18 cellular contexts compared by ENCODE assay signal in genomic region chr19:41330476-41330875, GRCh38. TPM values are rescaled to one million over a fixed set of nuclear protein-coding genes. Genes with fewer than 3 reads are reported as not detected.
A peak's percentile ranks its signal among the peaks of the same experiment; 100 is the strongest.
DNase-seq lines count a peak whose midpoint lies in the region; ATAC-seq, FAIRE-seq and TF ChIP-seq lines count a peak whose summit lies in the region.
"Had no signal": no experiment of that assay in that cellular context is flagged by ENCODE, and none has a peak within 500 bp of the region (broad histone marks: within the 10 kb centered on the region; RNA-seq: fewer than 3 reads in every experiment).

No MANE protein-coding gene starts in this region.

- H4K5ac ChIP-seq in H1 (ENCODE audit: insufficient read length, low read depth, low read length): no peak overlapping the region

- FAIRE-seq in H1 (lab: Jason Lieb, UNC): no peak
- FAIRE-seq: keratinocyte had no signal

- H3K4me3 ChIP-seq in H1 (ENCODE audit: extremely low read depth in 1 of 4, insufficient read depth in 2 of 4, low read depth in 3 of 4, low read length in 4 of 4): no peak overlapping the region
- H3K4me3 ChIP-seq in WERI-Rb-1 (ENCODE audit: low read depth, low read length): no peak overlapping the region
- H3K4me3 ChIP-seq: vagina had no signal

- H2BK15ac ChIP-seq in H1 (ENCODE audit: low read length): no peak overlapping the region

- POLR2A ChIA-PET in H1 (lab: Charles Lee; ENCODE audit: partially characterized antibody): no interaction called here

- peak overlapping the region in 1 of 2 donors; percentile 25 for H3K4me3 Mint-ChIP-seq in activated T-cell treated with anti-CD3 and anti-CD28 coated beads, Interleukin-2, amount 50 U/mL, for 72 hours
- H3K4me3 Mint-ChIP-seq in T-helper 17 cell: peak overlapping the region; percentile 75
- H3K4me3 Mint-ChIP-seq in stimulated activated memory B cell treated with anti-CD40 and anti-IgM and Interleukin-4, amounts not matched to agents 10 μg/mL and 1 μg/mL and 100 μg/mL, for 72 hours: no peak overlapping the region
- H3K4me3 Mint-ChIP-seq: activated B cell treated with CpG ODN at 0.5 μM for 24 hours had no signal

- DNase-seq in activated T-cell treated with anti-CD3 and anti-CD28 coated beads, Interleukin-2, amount 50 U/mL, for 72 hours: no peak
- no peak for DNase-seq in activated T-cell treated with anti-CD3 and anti-CD28 coated beads, Interleukin-2, amount 50 U/mL, for 1 hour
- DNase-seq in T-helper 17 cell (no peak), H1 (ENCODE audit: low read depth in 1 of 2, low spot score in 2 of 2) (no peak), GM13976 (ENCODE audit: low spot score) (no peak), WERI-Rb-1 (no peak)
- DNase-seq: activated B cell treated with CpG ODN at 0.5 μM for 24 hours, amniotic stem cell, mesendoderm, NCI-H1694, NCI-H446 treated with DMSO at 0.1 percent for 48 hours, substantia nigra had no signal

- H3K56ac ChIP-seq in H1 (replicated peaks; ENCODE audit: insufficient read length, low read depth, low read length): no peak overlapping the region

- no peak overlapping the region for H2BK20ac ChIP-seq in H1 (ENCODE audit: low read length)

- H3K36me3 ChIP-seq in H1 (ENCODE audit: control insufficient read depth in 2 of 4, insufficient read depth in 4 of 4, low read length in 3 of 4) (no peaks in the 10 kb centered on the region), WERI-Rb-1 (no peaks in the 10 kb centered on the region; the same call in 1 of the 2 replicates)

- H3K23ac ChIP-seq in H1 (ENCODE audit: insufficient read length): no peak overlapping the region

- H2BK5ac ChIP-seq in H1 (ENCODE audit: low read depth, low read length): no peak overlapping the region

- H3K27me3 Mint-ChIP-seq in activated T-cell treated with anti-CD3 and anti-CD28 coated beads, Interleukin-2, amount 50 U/mL, for 72 hours (ENCODE audit: low read depth): no peaks in the 10 kb centered on the region
- no peaks in the 10 kb centered on the region for H3K27me3 Mint-ChIP-seq in T-helper 17 cell
- no peaks in the 10 kb centered on the region for H3K27me3 Mint-ChIP-seq in stimulated activated memory B cell treated with anti-CD40 and anti-IgM and Interleukin-4, amounts not matched to agents 10 μg/mL and 1 μg/mL and 100 μg/mL, for 72 hours
- H3K27me3 Mint-ChIP-seq: activated B cell treated with CpG ODN at 0.5 μM for 24 hours had no signal

- H2BK120ac ChIP-seq in H1 (replicated peaks; ENCODE audit: low read depth, low read length): no peak overlapping the region

- peaks cover 0 to 9% (median 0%) of the 10 kb centered on the region in 4 experiments; a peak in 3 of 7 replicates for H3K27me3 ChIP-seq in H1 (replicated peaks in 1 of 4; ENCODE audit: control insufficient read depth in 3 of 4, extremely low read depth in 1 of 4, insufficient read depth in 3 of 4, low read length in 3 of 4)
- H3K27me3 ChIP-seq in WERI-Rb-1 (ENCODE audit: insufficient read depth, low read depth, severe bottlenecking): no peaks in the 10 kb centered on the region
- H3K27me3 ChIP-seq: vagina had no signal

- H3K18ac ChIP-seq in H1 (ENCODE audit: extremely low read depth, low read length): no peak overlapping the region

- H3K23me2 ChIP-seq in H1 (ENCODE audit: low read depth, low read length): peaks cover 12% of the 10 kb centered on the region

- peaks cover 62% of the 10 kb centered on the region for H3K4me1 Mint-ChIP-seq in activated T-cell treated with anti-CD3 and anti-CD28 coated beads, Interleukin-2, amount 50 U/mL, for 72 hours (ENCODE audit: low read depth)
- peaks cover 51% of the 10 kb centered on the region for H3K4me1 Mint-ChIP-seq in T-helper 17 cell
- peaks cover 70% of the 10 kb centered on the region for H3K4me1 Mint-ChIP-seq in stimulated activated memory B cell treated with anti-CD40 and anti-IgM and Interleukin-4, amounts not matched to agents 10 μg/mL and 1 μg/mL and 100 μg/mL, for 72 hours

- H4K8ac ChIP-seq in H1 (ENCODE audit: extremely low read depth, insufficient read depth, low read length): 0 out of 2 replicates have a peak overlapping the region, but pooled peaks have one; percentile 57

- no peak for TF ChIP-seq POLR2A in H1 (IDR thresholded peaks at IDR 0.05; ENCODE audit: control extremely low read depth in 1 of 2, low read depth in 2 of 2, low read length in 2 of 2)

- H3K9me3 Mint-ChIP-seq in activated T-cell treated with anti-CD3 and anti-CD28 coated beads, Interleukin-2, amount 50 U/mL, for 72 hours: no peaks in the 10 kb centered on the region
- no peaks in the 10 kb centered on the region for H3K9me3 Mint-ChIP-seq in stimulated activated memory B cell treated with anti-CD40 and anti-IgM and Interleukin-4, amounts not matched to agents 10 μg/mL and 1 μg/mL and 100 μg/mL, for 72 hours
- H3K9me3 Mint-ChIP-seq: activated B cell treated with CpG ODN at 0.5 μM for 24 hours had no signal

- CTCF ChIA-PET in H1 (lab: Charles Lee; ENCODE audit: partially characterized antibody): no interaction called here

- no peak overlapping the region for H3K9ac ChIP-seq in H1 (replicated peaks in 1 of 4; ENCODE audit: extremely low read depth in 1 of 4, low read depth in 3 of 4, low read length in 3 of 4)

- H2AFZ ChIP-seq in H1 (ENCODE audit: low read length): no peak overlapping the region

- WGBS in H1 (ENCODE audit: extremely low coverage in 1 of 2, insufficient coverage in 1 of 2, insufficient read length in 1 of 2, insufficient replicate concordance in 2 of 2, low coverage in 1 of 2, low lambda C conversion rate in 2 of 2, missing lambda C conversion rate in 1 of 2), 2 experiments: 69% methylated on average over 4 of the region's 4 CpGs; no CpG with 5 or more reads in 1 of the 2 experiments

- no peak for ATAC-seq in activated T-cell treated with anti-CD3 and anti-CD28 coated beads, Interleukin-2, amount 50 U/mL, for 72 hours (replicated peaks in 1 of 2)
- ATAC-seq in T-helper 17 cell (no peak), GM18909 (IDR thresholded peaks at IDR 0.05; ENCODE audit: poor library complexity, unreplicated experiment) (no peak)
- ATAC-seq in stimulated activated memory B cell treated with anti-CD40 and anti-IgM and Interleukin-4, amounts not matched to agents 10 μg/mL and 1 μg/mL and 100 μg/mL, for 72 hours: no peak
- ATAC-seq: right cardiac atrium, Right ventricle myocardium inferior had no signal

- peaks cover 8 to 17% (median 13%) of the 10 kb centered on the region in 4 experiments for H3K4me1 ChIP-seq in H1 (replicated peaks in 1 of 4; ENCODE audit: control insufficient read depth in 3 of 4, insufficient read depth in 4 of 4, low read length in 3 of 4)

- H3K79me2 ChIP-seq in H1 (ENCODE audit: control insufficient read depth in 1 of 2, insufficient read depth in 2 of 2, low read length in 2 of 2): no peaks in the 10 kb centered on the region

- H3K27ac Mint-ChIP-seq in activated T-cell treated with anti-CD3 and anti-CD28 coated beads, Interleukin-2, amount 50 U/mL, for 72 hours: peak overlapping the region; percentile 17
- peak overlapping the region; percentile 92 for H3K27ac Mint-ChIP-seq in T-helper 17 cell
- H3K27ac Mint-ChIP-seq in stimulated activated memory B cell treated with anti-CD40 and anti-IgM and Interleukin-4, amounts not matched to agents 10 μg/mL and 1 μg/mL and 100 μg/mL, for 72 hours: peak overlapping the region; percentile 15
- H3K27ac Mint-ChIP-seq: activated B cell treated with CpG ODN at 0.5 μM for 24 hours had no signal

- H3K27ac ChIP-seq in H1 (ENCODE audit: low read depth, low read length): no peak overlapping the region
- no peak overlapping the region for H3K27ac ChIP-seq in WERI-Rb-1
- H3K27ac ChIP-seq: vagina had no signal

- no peak overlapping the region for H3K4ac ChIP-seq in H1 (replicated peaks; ENCODE audit: insufficient read length, low read depth, low read length)

- peaks cover 0 to 2% of the 10 kb centered on the region in 2 experiments for H4K20me1 ChIP-seq in H1 (replicated peaks in 1 of 2; ENCODE audit: control insufficient read depth in 1 of 2, insufficient read depth in 2 of 2, low read length in 2 of 2)

- no peak overlapping the region for H2AK5ac ChIP-seq in H1 (ENCODE audit: low read depth, low read length)

- no peaks in the 10 kb centered on the region for H3K79me1 ChIP-seq in H1 (ENCODE audit: low read depth, low read length)

- no peak overlapping the region for H2BK12ac ChIP-seq in H1 (ENCODE audit: low read depth, low read length)

- peaks cover 17 to 23% of the 10 kb centered on the region in 2 donors for H3K36me3 Mint-ChIP-seq in activated T-cell treated with anti-CD3 and anti-CD28 coated beads, Interleukin-2, amount 50 U/mL, for 72 hours (ENCODE audit: insufficient read depth in 2 of 2)
- H3K36me3 Mint-ChIP-seq in T-helper 17 cell (ENCODE audit: low read depth): peaks cover 22% of the 10 kb centered on the region
- H3K36me3 Mint-ChIP-seq in stimulated activated memory B cell treated with anti-CD40 and anti-IgM and Interleukin-4, amounts not matched to agents 10 μg/mL and 1 μg/mL and 100 μg/mL, for 72 hours: peaks cover 37% of the 10 kb centered on the region

- H3K9me3 ChIP-seq in T-helper 17 cell (ENCODE audit: control insufficient read depth, low read length, poor library complexity, severe bottlenecking) (no peaks in the 10 kb centered on the region), H1 (ENCODE audit: insufficient read depth in 2 of 2, low read depth in 1 of 2, low read length in 1 of 2) (no peaks in the 10 kb centered on the region), WERI-Rb-1 (ENCODE audit: severe bottlenecking) (no peaks in the 10 kb centered on the region)
- H3K9me3 ChIP-seq: vagina had no signal

- in situ Hi-C loops in GM13976 (cut with MboI; ENCODE audit: low sequenced_read_pairs, unreplicated experiment): no loop called here

- H3K14ac ChIP-seq in H1 (ENCODE audit: insufficient read length): no peak overlapping the region

- no peak overlapping the region for H4K91ac ChIP-seq in H1 (replicated peaks; ENCODE audit: insufficient read length, low read length)

- no peak for TF ChIP-seq CTCF in H1 (IDR thresholded peaks at IDR 0.05; ENCODE audit: control extremely low read depth in 1 of 3, insufficient read depth in 1 of 3, low read depth in 1 of 3, low read length in 3 of 3)
- TF ChIP-seq CTCF in GM13976 (IDR thresholded peaks at IDR 0.05; ENCODE audit: borderline replicate concordance, control extremely low read depth, extremely low read depth, insufficient read depth, missing control alignments): no peak
- no peak for TF ChIP-seq CTCF in WERI-Rb-1 (IDR thresholded peaks at IDR 0.05; ENCODE audit: low read depth, low read length)

- TF ChIP-seq EP300 in H1 (IDR thresholded peaks at IDR 0.05; ENCODE audit: borderline replicate concordance in 1 of 2, low read depth in 2 of 2, low read length in 2 of 2): no peak

- TF ChIP-seq RAD21 in H1 (IDR thresholded peaks at IDR 0.05 in 1 of 2, conservative IDR thresholded peaks at IDR 0.05 in 1 of 2; ENCODE audit: low read depth in 2 of 2, low read length in 2 of 2): no peak

- peak overlapping the region; percentile 51 to 67; a peak in 2 of 4 replicates for H3K4me2 ChIP-seq in H1 (ENCODE audit: insufficient read depth in 1 of 2, low read depth in 2 of 2, low read length in 2 of 2)

RNA-seq across cellular contexts. Expression of gene CCDC97, which starts 20.5 kb away (rescaled TPM):
- 10 to 100 TPM; 28.8 to 33.4 TPM for total RNA-seq in activated T-cell treated with anti-CD3 and anti-CD28 coated beads, Interleukin-2, amount 50 U/mL, for 72 hours
- 10 to 100 TPM; 34.7 to 35.4 TPM for total RNA-seq in T-helper 17 cell
- total RNA-seq in H1 (2021; fragmentation: NEBNext Ultra II Directional; extraction: Animal tissue kit (Norgen Biotek cat#: 25700)): 21.1 and 27.1 TPM in 2 replicates
- 19.8 and 32.6 TPM in 2 replicates for polyA plus RNA-seq in H1 (2011; rRNA removed)
- polyA plus RNA-seq in H1 (2011; cell fraction: cytosol; rRNA removed): 16.9 TPM
- polyA plus RNA-seq in H1 (2011; cell fraction: nucleus; rRNA removed): 18.7 TPM
- 19.2 to 29.9 TPM (median 24.7 TPM) in 4 replicates for polyA plus RNA-seq in H1 (2012, experiment 1 of 2)
- polyA plus RNA-seq in H1 (2012, experiment 2 of 2): 20.4 TPM
- 15.6 TPM for polyA plus RNA-seq in H1 (2013, experiment 1 of 2)
- 15.6 TPM for polyA plus RNA-seq in H1 (2013, experiment 2 of 2)
- polyA minus RNA-seq in H1 (2011; rRNA and poly(A)+ RNA removed): 9.2 and 13.4 TPM in 2 replicates
- polyA minus RNA-seq in H1 (2011; cell fraction: cytosol; rRNA and poly(A)+ RNA removed): 11.4 TPM
- 13.0 TPM for polyA minus RNA-seq in H1 (2011; cell fraction: nucleus; rRNA and poly(A)+ RNA removed)

RNA-seq across cellular contexts. Expression of gene TGFB1, which starts 23.2 kb away (rescaled TPM):
- 10 to 100 TPM; 93.5 to 94.2 TPM for total RNA-seq in activated T-cell treated with anti-CD3 and anti-CD28 coated beads, Interleukin-2, amount 50 U/mL, for 72 hours
- 100 to 1,000 TPM; 408 to 431 TPM for total RNA-seq in T-helper 17 cell
- 10.6 and 12.2 TPM in 2 replicates for total RNA-seq in H1 (2021; fragmentation: NEBNext Ultra II Directional; extraction: Animal tissue kit (Norgen Biotek cat#: 25700))
- polyA plus RNA-seq in H1 (2011; rRNA removed): 1.7 and 6.5 TPM in 2 replicates
- 2.0 TPM for polyA plus RNA-seq in H1 (2011; cell fraction: cytosol; rRNA removed)
- polyA plus RNA-seq in H1 (2011; cell fraction: nucleus; rRNA removed): 3.0 TPM
- 7.1 to 8.5 TPM (median 7.4 TPM) in 4 replicates for polyA plus RNA-seq in H1 (2012, experiment 1 of 2)
- 7.1 TPM for polyA plus RNA-seq in H1 (2012, experiment 2 of 2)
- polyA plus RNA-seq in H1 (2013, experiment 1 of 2): 12.1 TPM
- 12.7 TPM for polyA plus RNA-seq in H1 (2013, experiment 2 of 2)
- polyA minus RNA-seq in H1 (2011; rRNA and poly(A)+ RNA removed): 0.88 and 5.4 TPM in 2 replicates
- 8.4 TPM for polyA minus RNA-seq in H1 (2011; cell fraction: cytosol; rRNA and poly(A)+ RNA removed)
- 2.1 TPM for polyA minus RNA-seq in H1 (2011; cell fraction: nucleus; rRNA and poly(A)+ RNA removed)

RNA-seq across cellular contexts. Expression of gene B9D2, which starts 33.5 kb away (rescaled TPM):
- total RNA-seq in activated T-cell treated with anti-CD3 and anti-CD28 coated beads, Interleukin-2, amount 50 U/mL, for 72 hours: 1 to 10 TPM; 6.4 to 7.7 TPM
- total RNA-seq in T-helper 17 cell: 10 to 100 TPM; 37.1 to 41.4 TPM
- total RNA-seq in H1 (2021; fragmentation: NEBNext Ultra II Directional; extraction: Animal tissue kit (Norgen Biotek cat#: 25700)): 4.9 and 5.0 TPM in 2 replicates
- 6.3 and 9.0 TPM in 2 replicates for polyA plus RNA-seq in H1 (2011; rRNA removed)
- 4.7 TPM for polyA plus RNA-seq in H1 (2011; cell fraction: cytosol; rRNA removed)
- 5.1 TPM for polyA plus RNA-seq in H1 (2011; cell fraction: nucleus; rRNA removed)
- 4.9 to 6.4 TPM (median 5.6 TPM) in 4 replicates for polyA plus RNA-seq in H1 (2012, experiment 1 of 2)
- 4.2 TPM for polyA plus RNA-seq in H1 (2012, experiment 2 of 2)
- 2.8 TPM for polyA plus RNA-seq in H1 (2013, experiment 1 of 2)
- 3.0 TPM for polyA plus RNA-seq in H1 (2013, experiment 2 of 2)
- 0.80 and 1.3 TPM in 2 replicates for polyA minus RNA-seq in H1 (2011; rRNA and poly(A)+ RNA removed)
- 3.4 TPM for polyA minus RNA-seq in H1 (2011; cell fraction: cytosol; rRNA and poly(A)+ RNA removed)
- 2.2 TPM for polyA minus RNA-seq in H1 (2011; cell fraction: nucleus; rRNA and poly(A)+ RNA removed)
- total RNA-seq: vagina had no signal

RNA-seq across cellular contexts. Expression of gene TMEM91, which starts 45.9 kb away (rescaled TPM):
- total RNA-seq in activated T-cell treated with anti-CD3 and anti-CD28 coated beads, Interleukin-2, amount 50 U/mL, for 72 hours: 10 to 100 TPM; 12.3 to 12.8 TPM
- 10 to 100 TPM in 1 of 2 donors, 1 to 10 TPM in 1; 6.9 to 35.0 TPM for total RNA-seq in T-helper 17 cell
- 4.2 and 5.3 TPM in 2 replicates for total RNA-seq in H1 (2021; fragmentation: NEBNext Ultra II Directional; extraction: Animal tissue kit (Norgen Biotek cat#: 25700))
- polyA plus RNA-seq in H1 (2011; rRNA removed): 7.4 and 12.9 TPM in 2 replicates
- polyA plus RNA-seq in H1 (2011; cell fraction: cytosol; rRNA removed): 7.9 TPM
- 15.3 TPM for polyA plus RNA-seq in H1 (2011; cell fraction: nucleus; rRNA removed)
- polyA plus RNA-seq in H1 (2012, experiment 1 of 2): 3.8 to 10.2 TPM (median 7.9 TPM) in 4 replicates
- 13.7 TPM for polyA plus RNA-seq in H1 (2012, experiment 2 of 2)
- polyA plus RNA-seq in H1 (2013, experiment 1 of 2): 6.7 TPM
- polyA plus RNA-seq in H1 (2013, experiment 2 of 2): 6.5 TPM
- 2.3 and 9.6 TPM in 2 replicates for polyA minus RNA-seq in H1 (2011; rRNA and poly(A)+ RNA removed)
- 2.7 TPM for polyA minus RNA-seq in H1 (2011; cell fraction: cytosol; rRNA and poly(A)+ RNA removed)
- 3.8 TPM for polyA minus RNA-seq in H1 (2011; cell fraction: nucleus; rRNA and poly(A)+ RNA removed)

Comparison
In these comparisons a context has a peak if more than half of its experiments do, and no peak if none do; other contexts are left out.
1. H3K27ac Mint-ChIP-seq: peak in every context shown above with its lines; median percentile 92 in T-helper 17 cell; 17 in activated T-cell treated with anti-CD3 and anti-CD28 coated beads, Interleukin-2, amount 50 U/mL, for 72 hours; 15 in stimulated activated memory B cell treated with anti-CD40 and anti-IgM and Interleukin-4, amounts not matched to agents 10 μg/mL and 1 μg/mL and 100 μg/mL, for 72 hours.
2. RNA of gene TGFB1, which starts 23.2 kb away (total RNA-seq): 408 to 431 TPM in T-helper 17 cell; 93.5 to 94.2 TPM in activated T-cell treated with anti-CD3 and anti-CD28 coated beads, Interleukin-2, amount 50 U/mL, for 72 hours and 10.6 to 12.2 TPM in H1; every median in the first group is over 4 times any median in the second.